ENCODE assay signal across 8 cellular contexts in genomic region chr22:39518996-39519680, GRCh38. TPM values are rescaled to one million over a fixed set of nuclear protein-coding genes. Genes with fewer than 3 reads are reported as not detected.
DNase-seq lines count a peak whose midpoint lies in the region; ATAC-seq and TF ChIP-seq lines count a peak whose summit lies in the region.

No MANE protein-coding gene starts in this region.

- peak overlapping the region; percentile 90 for H3K27ac Mint-ChIP-seq in glutamatergic neuron (ENCODE audit: unreplicated experiment)

- CTCF ChIA-PET in IMR-90 (lab: Yijun Ruan, JAX), result no interaction called here

- H3K56ac ChIP-seq in IMR-90 (ENCODE audit: extremely low read depth, insufficient read depth, low read length), result peak overlapping the region; percentile 91

- H3K27ac ChIP-seq in IMR-90 (ENCODE audit: insufficient read depth, low read length), result peak overlapping the region; percentile 75
- H3K27ac ChIP-seq in skeletal muscle tissue (ENCODE audit: low read depth, low read length), result peak overlapping the region; percentile 99

- BruUV-seq in IMR-90 (replicated peaks; lab: Mats Ljungman, UMichigan), result TSS peak; percentile 74

- H3K27me3 ChIP-seq in IMR-90 (ENCODE audit: control insufficient read depth, insufficient read depth, low read length), result no peaks in the 10 kb centered on the region
- no peaks in the 10 kb centered on the region for H3K27me3 ChIP-seq in skeletal muscle tissue (ENCODE audit: control insufficient read depth in 3 of 3, insufficient read depth in 3 of 3, low read length in 3 of 3)

- H4K20me1 ChIP-seq in IMR-90 (ENCODE audit: insufficient read depth, low read length), result peaks cover 48% of the 10 kb centered on the region

- H3K4me1 ChIP-seq in IMR-90 (ENCODE audit: control insufficient read depth, insufficient read depth, low read length) (peaks cover 4% of the 10 kb centered on the region), skeletal muscle tissue (ENCODE audit: control insufficient read depth in 3 of 3, insufficient read depth in 3 of 3, low read length in 3 of 3) (peaks cover 41 to 49% (median 42%) of the 10 kb centered on the region in 3 donors)

- no peak for TF ChIP-seq RAD21 in IMR-90 (IDR thresholded peaks at IDR 0.05; ENCODE audit: low read length)

- peak overlapping the region; percentile 88 for H4K91ac ChIP-seq in IMR-90 (ENCODE audit: insufficient read depth, low read depth, low read length)

- intact Hi-C loops in IMR-90 (cut with micrococcal nuclease), result loop anchor here (2.0 to 5.0 kb wide), 2 partner anchors 16 to 177 kb away; partner anchors contain the start of gene MIEF1

- H2BK20ac ChIP-seq in IMR-90 (ENCODE audit: low read depth, low read length), result no peak overlapping the region

- in situ Hi-C loops in IMR-90 (cut with MboI; ENCODE audit: low sequenced_read_pairs), result loop anchor here (10.0 kb wide), 1 partner anchor 114 kb away; no protein-coding TSS in a partner anchor

- peak overlapping the region; percentile 90 for H3K9ac ChIP-seq in IMR-90 (ENCODE audit: low read depth, low read length)
- H3K9ac ChIP-seq in skeletal muscle tissue (ENCODE audit: low read depth in 1 of 3, low read length in 3 of 3), result peak overlapping the region; percentile 99 to 100 (median 99)

- peaks cover 25% of the 10 kb centered on the region for H3K4me1 Mint-ChIP-seq in glutamatergic neuron (ENCODE audit: low read depth, unreplicated experiment)

- peaks cover 13% of the 10 kb centered on the region for H3K9me3 Mint-ChIP-seq in glutamatergic neuron (ENCODE audit: unreplicated experiment)

- H3K36me3 Mint-ChIP-seq in glutamatergic neuron (ENCODE audit: unreplicated experiment), result peaks cover 14% of the 10 kb centered on the region

- peaks cover 30 to 66% of the 10 kb centered on the region in 2 experiments for H3K79me1 ChIP-seq in IMR-90 (ENCODE audit: low read depth in 1 of 2, low read length in 2 of 2)

- no peaks in the 10 kb centered on the region for H3K9me3 ChIP-seq in IMR-90 (ENCODE audit: control insufficient read depth, insufficient read depth, low read length)
- H3K9me3 ChIP-seq in skeletal muscle tissue (ENCODE audit: control insufficient read depth in 3 of 3, low read length in 3 of 3), result no peaks in the 10 kb centered on the region

- H2BK15ac ChIP-seq in IMR-90 (ENCODE audit: low read depth, low read length), result peak overlapping the region; percentile 23; the same call in 1 of the 3 replicates

- H3K23ac ChIP-seq in IMR-90 (ENCODE audit: low read depth, low read length), result peak overlapping the region; percentile 95

- H2AK5ac ChIP-seq in IMR-90 (ENCODE audit: low read depth, low read length), result peak overlapping the region; percentile 71

- H2BK5ac ChIP-seq in IMR-90 (ENCODE audit: low read depth, low read length, poor library complexity, severe bottlenecking), result peak overlapping the region; percentile 63

- H3K27me3 Mint-ChIP-seq in glutamatergic neuron (ENCODE audit: unreplicated experiment), result peaks cover 19% of the 10 kb centered on the region

- 0% methylated on average over 6 of the region's 24 CpGs; no CpG with 5 or more reads in 1 of the 2 experiments for WGBS in IMR-90 (ENCODE audit: extremely low coverage in 2 of 2, insufficient read length in 1 of 2), 2 experiments

- 0 out of 2 replicates have a peak, but pooled peaks cover 4% of the 10 kb centered on the region for H3K9me1 ChIP-seq in IMR-90 (ENCODE audit: insufficient read depth, low read length)

- H3K4me3 ChIP-seq in IMR-90 (ENCODE audit: insufficient read depth, low read depth, low read length) (peak overlapping the region; percentile 89), skeletal muscle tissue (ENCODE audit: low read length in 3 of 3) (peak overlapping the region; percentile 94 to 98 (median 94))

- dilution Hi-C loops in IMR-90 (cut with HindIII; ENCODE audit: low sequenced_read_pairs, unreplicated experiment), result no loop called here

- TF ChIP-seq CTCF in IMR-90 (conservative IDR thresholded peaks at IDR 0.05; ENCODE audit: low read depth, low read length) (no peak), glutamatergic neuron (IDR thresholded peaks at IDR 0.05; ENCODE audit: partially characterized antibody, unreplicated experiment) (no peak)

- H3K14ac ChIP-seq in IMR-90 (replicated peaks; ENCODE audit: low read depth, low read length), result peak overlapping the region; percentile 92

- peak overlapping the region; percentile 96 for H2AFZ ChIP-seq in IMR-90 (replicated peaks; ENCODE audit: low read length, poor library complexity)

- DNase-seq in DMS79 treated with DMSO at 0.1 percent for 48 hours (lab: John Stamatoyannopoulos, UW), result peak; percentile 46
- DNase-seq in DMS79 (lab: John Stamatoyannopoulos, UW), result no peak
- DNase-seq in IMR-90, result peak; percentile 48
- DNase-seq in activated T-cell treated with anti-CD3 and anti-CD28 coated beads, Interleukin-2, amount 50 U/mL, for 48 hours, result peak; percentile 66 to 67
- peak; percentile 54 for DNase-seq in glutamatergic neuron

- peak overlapping the region; percentile 97 for H3K4me2 ChIP-seq in IMR-90 (ENCODE audit: low read depth, low read length)

- peak overlapping the region; percentile 59 for H2AK9ac ChIP-seq in IMR-90 (replicated peaks; ENCODE audit: low read depth, low read length, poor library complexity)

- no peak overlapping the region for H3K18ac ChIP-seq in IMR-90 (ENCODE audit: low read depth, low read length)

- peak overlapping the region; percentile 26; the same call in 1 of the 2 replicates for H2BK120ac ChIP-seq in IMR-90 (ENCODE audit: low read depth, low read length)

- ATAC-seq in IMR-90 (ENCODE audit: low read depth), result no peak
- ATAC-seq in GM21825 (IDR thresholded peaks at IDR 0.05; ENCODE audit: unreplicated experiment), result no peak
- no peak for ATAC-seq in GM19452 (IDR thresholded peaks at IDR 0.05; ENCODE audit: unreplicated experiment)

- H3K4ac ChIP-seq in IMR-90 (ENCODE audit: low read depth, low read length), result peak overlapping the region; percentile 86

- H3K36me3 ChIP-seq in IMR-90 (ENCODE audit: control insufficient read depth, insufficient read depth, low read length) (peaks cover 42% of the 10 kb centered on the region), skeletal muscle tissue (ENCODE audit: control insufficient read depth in 3 of 3, insufficient read depth in 3 of 3, low read length in 3 of 3) (peaks cover 41 to 48% (median 47%) of the 10 kb centered on the region in 3 donors)

- TF ChIP-seq POLR2A in IMR-90 (IDR thresholded peaks at IDR 0.05; ENCODE audit: low read depth, low read length), result no peak

- H4K8ac ChIP-seq in IMR-90 (ENCODE audit: low read depth in 2 of 2, low read length in 2 of 2), result peak overlapping the region; percentile 90 to 91

- POLR2A ChIA-PET in IMR-90 (lab: Charles Lee; ENCODE audit: unreplicated experiment), result interaction anchor here (0.5 to 1.2 kb wide), 5 partner anchors 10 to 755 kb away, joined by 3 to 8 read pairs (median 4); partner anchors contain the start of genes MIEF1 and TAB1

- H4K5ac ChIP-seq in IMR-90 (ENCODE audit: low read depth, low read length), result peak overlapping the region; percentile 70

- H3K4me3 Mint-ChIP-seq in glutamatergic neuron (ENCODE audit: unreplicated experiment), result peak overlapping the region; percentile 98

TF ChIP-seq in IMR-90, 13 proteins besides CTCF, POLR2A, EP300 and RAD21 (continues in another document):
- TF ChIP-seq MAFK (IDR thresholded peaks at IDR 0.05; ENCODE audit: low read depth, low read length) (no peak), RCOR1 (IDR thresholded peaks at IDR 0.05; ENCODE audit: insufficient replicate concordance, low read length) (no peak), NFE2L2 (IDR thresholded peaks at IDR 0.05; ENCODE audit: low read depth, low read length) (no peak), CHD1 (IDR thresholded peaks at IDR 0.05; ENCODE audit: low read depth, low read length) (no peak), MAZ (IDR thresholded peaks at IDR 0.05; ENCODE audit: borderline replicate concordance, low read depth, low read length) (no peak), CEBPB (IDR thresholded peaks at IDR 0.05; ENCODE audit: low read depth, low read length) (no peak), FOS (IDR thresholded peaks at IDR 0.05; ENCODE audit: low read depth, low read length) (no peak), MXI1 (IDR thresholded peaks at IDR 0.05; ENCODE audit: borderline replicate concordance, low read depth, low read length) (no peak), RFX5 (IDR thresholded peaks at IDR 0.05; ENCODE audit: low read depth, low read length) (no peak), USF2 (IDR thresholded peaks at IDR 0.05; ENCODE audit: low read depth, low read length) (no peak)

RNA-seq across cellular contexts. Expression of gene ATF4, which starts 1.2 kb away (rescaled TPM):
- total RNA-seq in IMR-90 (2012; rRNA removed) (136 and 148 TPM in 2 replicates), glutamatergic neuron (ENCODE audit: unreplicated experiment) (509 TPM), skeletal muscle tissue (136 TPM)
- 662 and 949 TPM in 2 replicates for polyA plus RNA-seq in IMR-90 (2012; rRNA removed)
- 533 and 881 TPM in 2 replicates for polyA plus RNA-seq in IMR-90 (2012; cell fraction: cytosol; rRNA removed)
- 1,013 and 1,510 TPM in 2 replicates for polyA plus RNA-seq in IMR-90 (2012; cell fraction: nucleus; rRNA removed; ENCODE audit: low replicate concordance)

RNA-seq across cellular contexts. Expression of gene RPS19BP1, which starts 13.4 kb away (rescaled TPM):
- total RNA-seq in IMR-90 (2012; rRNA removed) (33.0 and 33.6 TPM in 2 replicates), glutamatergic neuron (ENCODE audit: unreplicated experiment) (59.6 TPM), skeletal muscle tissue (27.7 TPM)
- polyA plus RNA-seq in IMR-90 (2012; rRNA removed), result 95.4 and 117 TPM in 2 replicates
- 117 and 206 TPM in 2 replicates for polyA plus RNA-seq in IMR-90 (2012; cell fraction: cytosol; rRNA removed)
- polyA plus RNA-seq in IMR-90 (2012; cell fraction: nucleus; rRNA removed; ENCODE audit: low replicate concordance), result 65.7 and 74.5 TPM in 2 replicates

RNA-seq across cellular contexts. Expression of gene MIEF1, which starts 17.0 kb away (rescaled TPM):
- 9.7 and 12.2 TPM in 2 replicates for total RNA-seq in IMR-90 (2012; rRNA removed)
- polyA plus RNA-seq in IMR-90 (2012; rRNA removed), result 15.0 and 16.9 TPM in 2 replicates
- 9.7 and 13.5 TPM in 2 replicates for polyA plus RNA-seq in IMR-90 (2012; cell fraction: cytosol; rRNA removed)
- 8.6 and 12.3 TPM in 2 replicates for polyA plus RNA-seq in IMR-90 (2012; cell fraction: nucleus; rRNA removed; ENCODE audit: low replicate concordance)
- total RNA-seq in glutamatergic neuron (ENCODE audit: unreplicated experiment), result 40.0 TPM
- 10.4 TPM for total RNA-seq in skeletal muscle tissue

RNA-seq across cellular contexts. Expression of gene CACNA1I, which starts 51.4 kb away (rescaled TPM):
- total RNA-seq in IMR-90 (2012; rRNA removed), result under 0.01 TPM in 1 of 2 replicates, not detected in the other
- 0.01 and 0.02 TPM in 2 replicates for polyA plus RNA-seq in IMR-90 (2012; rRNA removed)
- polyA plus RNA-seq in IMR-90 (2012; cell fraction: cytosol; rRNA removed), result 0.01 TPM in 2 replicates
- 0.03 and 0.05 TPM in 2 replicates for polyA plus RNA-seq in IMR-90 (2012; cell fraction: nucleus; rRNA removed; ENCODE audit: low replicate concordance)
- 0.12 TPM for total RNA-seq in glutamatergic neuron (ENCODE audit: unreplicated experiment)
- total RNA-seq in skeletal muscle tissue, result not detected
